Comparison of ENCODE assay signal across 17 cellular contexts in genomic region chr5:149729150-149729549, GRCh38. TPM values are rescaled to one million over a fixed set of nuclear protein-coding genes. Genes with fewer than 3 reads are reported as not detected.
DNase-seq lines count a peak whose midpoint lies in the region; ATAC-seq and TF ChIP-seq lines count a peak whose summit lies in the region.
"Had no signal": no experiment of that assay in that cellular context is flagged by ENCODE, and none has a peak within 500 bp of the region (broad histone marks: within the 10 kb centered on the region; RNA-seq: fewer than 3 reads in every experiment).

No MANE protein-coding gene starts in this region.

- no peaks in the 10 kb centered on the region for H3K27me3 ChIP-seq in CD8-positive, alpha-beta memory T cell (ENCODE audit: insufficient read depth, low read length, poor library complexity, severe bottlenecking)
- no peaks in the 10 kb centered on the region for H3K27me3 ChIP-seq in colonic mucosa
- H3K27me3 ChIP-seq: upper lobe of left lung had no signal

- H3K36me3 ChIP-seq in CD8-positive, alpha-beta memory T cell (ENCODE audit: insufficient read depth, low read length) = no peaks in the 10 kb centered on the region
- no peaks in the 10 kb centered on the region for H3K36me3 ChIP-seq in colonic mucosa
- H3K36me3 ChIP-seq: cardiac muscle cell, lower lobe of right lung, neutrophil, upper lobe of left lung had no signal

- H3K27ac Mint-ChIP-seq in activated CD4-positive, alpha-beta T cell treated with anti-CD3 and anti-CD28 coated beads, Interleukin-2, amount 10 ng/mL, durations not matched to agents 24 days and 14 days = no peak overlapping the region
- peak overlapping the region in 1 of 8 donors; percentile 48 for H3K27ac Mint-ChIP-seq in CD8-positive, alpha-beta memory T cell
- no peak overlapping the region for H3K27ac Mint-ChIP-seq in neural crest cell (ENCODE audit: unreplicated experiment)
- H3K27ac Mint-ChIP-seq: activated naive CD4-positive, alpha-beta T cell treated with anti-CD3 and anti-CD28 coated beads, Interleukin-2, amount 50 U/mL, for 72 hours had no signal

- CTCF ChIA-PET in CD8-positive, alpha-beta memory T cell (lab: Charles Lee) = no interaction called here

- no peaks in the 10 kb centered on the region for H3K36me3 Mint-ChIP-seq in activated CD4-positive, alpha-beta T cell treated with anti-CD3 and anti-CD28 coated beads, Interleukin-2, amount 10 ng/mL, durations not matched to agents 24 days and 14 days (ENCODE audit: low read depth)
- no peaks in the 10 kb centered on the region for H3K36me3 Mint-ChIP-seq in CD8-positive, alpha-beta memory T cell
- no peaks in the 10 kb centered on the region for H3K36me3 Mint-ChIP-seq in neural crest cell (ENCODE audit: low read depth)
- H3K36me3 Mint-ChIP-seq: activated naive CD4-positive, alpha-beta T cell treated with anti-CD3 and anti-CD28 coated beads, Interleukin-2, amount 50 U/mL, for 72 hours had no signal

- intact Hi-C loops in activated CD4-positive, alpha-beta T cell treated with anti-CD3 and anti-CD28 coated beads, Interleukin-2, amount 10 ng/mL, durations not matched to agents 24 days and 14 days (cut with micrococcal nuclease) = no loop called here
- intact Hi-C loops in colonic mucosa (cut with DNase I) = no loop called here

- peaks cover 10% of the 10 kb centered on the region for H3K27me3 Mint-ChIP-seq in activated CD4-positive, alpha-beta T cell treated with anti-CD3 and anti-CD28 coated beads, Interleukin-2, amount 10 ng/mL, durations not matched to agents 24 days and 14 days
- no peaks in the 10 kb centered on the region for H3K27me3 Mint-ChIP-seq in CD8-positive, alpha-beta memory T cell
- H3K27me3 Mint-ChIP-seq in neural crest cell (ENCODE audit: low read depth) = peaks cover 59% of the 10 kb centered on the region

- H3K4me1 ChIP-seq in CD8-positive, alpha-beta memory T cell (ENCODE audit: insufficient read depth, low read length) = peaks cover 11% of the 10 kb centered on the region
- peaks cover 7% of the 10 kb centered on the region for H3K4me1 ChIP-seq in colonic mucosa

- H3K9ac ChIP-seq in colonic mucosa (ENCODE audit: low read depth in 2 of 2, low read length in 2 of 2) = peak overlapping the region in 1 of 2 donors; percentile 64

- no peak for DNase-seq in activated CD4-positive, alpha-beta T cell treated with anti-CD3 and anti-CD28 coated beads, Interleukin-2, amount 10 ng/mL, durations not matched to agents 24 days and 14 days
- no peak for DNase-seq in activated CD4-positive, alpha-beta T cell treated with anti-CD3 and anti-CD28 coated beads, Interleukin-2, amount 50 U/mL, for 48 hours
- DNase-seq in CD8-positive, alpha-beta memory T cell = no peak
- DNase-seq in colonic mucosa = no peak
- no peak for DNase-seq in neural crest cell (ENCODE audit: low read depth, low spot score)
- DNase-seq in effector CD4-positive, alpha-beta T cell = no peak
- no peak for DNase-seq in NCI-H1436 treated with DMSO at 0.1 percent for 48 hours (lab: John Stamatoyannopoulos, UW)
- DNase-seq: H7; NCI-H510A; stimulated activated CD4-positive, alpha-beta T cell treated with anti-CD3 and anti-CD28 coated beads, Interleukin-4, amount 100 ng/mL, for 1 hour had no signal

- no peaks in the 10 kb centered on the region for H3K9me3 ChIP-seq in CD8-positive, alpha-beta memory T cell (ENCODE audit: low read length)
- no peaks in the 10 kb centered on the region for H3K9me3 ChIP-seq in colonic mucosa
- H3K9me3 ChIP-seq: lower lobe of right lung, neutrophil, upper lobe of left lung had no signal

- TF ChIP-seq CTCF in colonic mucosa (IDR thresholded peaks at IDR 0.05) (no peak), neural crest cell (conservative IDR thresholded peaks at IDR 0.05) (no peak)

- H3K4me1 Mint-ChIP-seq in activated CD4-positive, alpha-beta T cell treated with anti-CD3 and anti-CD28 coated beads, Interleukin-2, amount 10 ng/mL, durations not matched to agents 24 days and 14 days = peaks cover 15% of the 10 kb centered on the region
- H3K4me1 Mint-ChIP-seq in CD8-positive, alpha-beta memory T cell = peaks cover 5 to 12% (median 12%) of the 10 kb centered on the region in 3 donors
- peaks cover 5% of the 10 kb centered on the region for H3K4me1 Mint-ChIP-seq in neural crest cell

- H3K4me3 Mint-ChIP-seq in activated CD4-positive, alpha-beta T cell treated with anti-CD3 and anti-CD28 coated beads, Interleukin-2, amount 10 ng/mL, durations not matched to agents 24 days and 14 days = peak overlapping the region; percentile 11
- peak overlapping the region in 6 of 7 donors; percentile 11 to 76 (median 53) for H3K4me3 Mint-ChIP-seq in CD8-positive, alpha-beta memory T cell
- peak overlapping the region; percentile 75 for H3K4me3 Mint-ChIP-seq in neural crest cell

- ATAC-seq in HG03108 (IDR thresholded peaks at IDR 0.05; ENCODE audit: unreplicated experiment) = no peak
- ATAC-seq: sciatic nerve had no signal

- H3K9me3 Mint-ChIP-seq in activated CD4-positive, alpha-beta T cell treated with anti-CD3 and anti-CD28 coated beads, Interleukin-2, amount 10 ng/mL, durations not matched to agents 24 days and 14 days = no peaks in the 10 kb centered on the region
- no peaks in the 10 kb centered on the region for H3K9me3 Mint-ChIP-seq in CD8-positive, alpha-beta memory T cell
- H3K9me3 Mint-ChIP-seq in neural crest cell = no peaks in the 10 kb centered on the region
- H3K9me3 Mint-ChIP-seq: activated naive CD4-positive, alpha-beta T cell treated with anti-CD3 and anti-CD28 coated beads, Interleukin-2, amount 50 U/mL, for 72 hours had no signal

- H3K27ac ChIP-seq in CD8-positive, alpha-beta memory T cell (ENCODE audit: low read depth, low read length) = no peak overlapping the region
- H3K27ac ChIP-seq in colonic mucosa = peak overlapping the region; percentile 70
- H3K27ac ChIP-seq: cardiac muscle cell, neutrophil had no signal

- POLR2A ChIA-PET in CD8-positive, alpha-beta memory T cell (lab: Charles Lee) = no interaction called here

- no peak overlapping the region for H3K4me3 ChIP-seq in CD8-positive, alpha-beta memory T cell (ENCODE audit: low read length)
- H3K4me3 ChIP-seq in colonic mucosa = no peak overlapping the region

RNA-seq across cellular contexts. Expression of gene PPARGC1B, which starts 1.0 kb away (rescaled TPM):
- total RNA-seq in activated CD4-positive, alpha-beta T cell treated with anti-CD3 and anti-CD28 coated beads, Interleukin-2, amount 10 ng/mL, durations not matched to agents 24 days and 14 days = 10.5 and 10.6 TPM in 2 replicates
- total RNA-seq in CD8-positive, alpha-beta memory T cell = 1 to 10 TPM; 6.3 to 7.1 TPM
- 1.7 TPM for polyA plus RNA-seq in CD8-positive, alpha-beta memory T cell
- total RNA-seq in colonic mucosa (10 to 100 TPM; 13.9 to 41.8 TPM), neural crest cell (1.5 and 2.1 TPM in 2 replicates)

Comparison
In these comparisons a context has a peak if more than half of its experiments do, and no peak if none do; other contexts are left out.
1. H3K4me3 Mint-ChIP-seq: peak in every context shown above with its lines; median percentile 75 in neural crest cell; 53 in CD8-positive, alpha-beta memory T cell; 11 in activated CD4-positive, alpha-beta T cell treated with anti-CD3 and anti-CD28 coated beads, Interleukin-2, amount 10 ng/mL, durations not matched to agents 24 days and 14 days.